8 cellular contexts compared by ENCODE assay signal in the genomic region with DNA sequence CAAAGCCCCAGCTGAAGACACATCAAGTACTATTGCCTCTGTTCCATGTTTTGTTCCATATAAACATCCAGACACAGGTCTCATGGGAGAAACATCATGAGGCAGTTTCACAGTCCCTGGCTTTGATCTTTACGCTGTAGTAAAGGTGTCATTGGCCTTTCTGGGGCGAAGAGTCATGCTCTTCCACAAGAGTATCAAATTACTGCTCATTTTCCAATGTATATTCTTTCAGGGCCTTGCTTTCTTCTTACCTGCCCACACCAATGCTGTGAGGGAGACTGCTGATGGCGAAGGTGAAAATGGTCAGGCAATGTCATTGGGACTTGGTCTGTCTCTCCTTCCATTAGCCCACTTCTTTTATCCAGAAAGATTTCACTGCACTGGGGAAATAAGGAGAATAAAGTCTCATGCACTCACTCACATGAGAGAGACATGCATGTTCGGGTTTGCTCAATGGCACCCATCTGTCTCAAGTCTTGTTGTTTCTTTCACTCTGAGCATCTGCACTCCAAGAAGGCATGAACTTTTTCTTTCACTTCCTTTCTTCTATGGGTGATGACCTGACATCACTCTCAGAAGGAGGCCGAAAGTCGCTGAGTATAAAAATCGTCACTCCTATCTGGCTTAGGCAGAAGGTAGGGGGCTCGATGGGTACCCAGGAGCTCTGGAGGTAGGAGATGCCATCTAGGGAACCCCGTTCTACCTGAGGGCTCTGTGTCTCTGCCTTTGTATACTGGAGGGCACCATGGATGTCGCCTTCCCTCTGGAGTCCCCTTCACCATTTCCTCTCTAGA. TPM values are rescaled to one million over a fixed set of nuclear protein-coding genes. Genes with fewer than 3 reads are reported as not detected.
A peak's percentile ranks its signal among the peaks of the same experiment; 100 is the strongest.
DNase-seq lines count a peak whose midpoint lies in the region; ATAC-seq and TF ChIP-seq lines count a peak whose summit lies in the region.

No MANE protein-coding gene starts in this region.

- TF ChIP-seq CTCF in MM.1S (IDR thresholded peaks at IDR 0.05; ENCODE audit: low read length): no peak

- H3K4me2 ChIP-seq in MM.1S (ENCODE audit: low read depth, low read length): peak overlapping the region; percentile 78

- H3K27ac ChIP-seq in MM.1S (ENCODE audit: low read length): peak overlapping the region; percentile 23; the same call in 1 of the 2 replicates
- no peak overlapping the region for H3K27ac ChIP-seq in ectodermal cell (ENCODE audit: insufficient read depth, low read depth, low read length, poor library complexity, severe bottlenecking)

- peak; percentile 74 for TF ChIP-seq POLR2A in GM18505 (IDR thresholded peaks at IDR 0.05; ENCODE audit: borderline replicate concordance, extremely low read depth, insufficient read depth, insufficient read length)

- H3K9ac ChIP-seq in MM.1S (ENCODE audit: low read length): no peak overlapping the region

- H3K36me3 ChIP-seq in MM.1S (replicated peaks; ENCODE audit: insufficient read depth, low read length): no peaks in the 10 kb centered on the region
- H3K36me3 ChIP-seq in ectodermal cell (ENCODE audit: control insufficient read depth, insufficient read depth, low read length): no peaks in the 10 kb centered on the region

- DNase-seq in MM.1S: peak; percentile 64
- DNase-seq in sciatic nerve (ENCODE audit: low spot score): no peak
- no peak for DNase-seq in posterior vena cava (ENCODE audit: low spot score)
- DNase-seq in NCI-H2227 treated with DMSO at 0.1 percent for 48 hours (lab: John Stamatoyannopoulos, UW): no peak
- no peak for DNase-seq in occipital lobe (lab: John Stamatoyannopoulos, UW)

- H2AFZ ChIP-seq in MM.1S (ENCODE audit: low read length): peak overlapping the region; percentile 52

- H4K20me1 ChIP-seq in MM.1S (ENCODE audit: insufficient read depth, low read length): no peaks in the 10 kb centered on the region

- H3K9me2 ChIP-seq in MM.1S (replicated peaks; ENCODE audit: insufficient read depth, low read length): no peaks in the 10 kb centered on the region

- H3K9me3 ChIP-seq in MM.1S (replicated peaks; ENCODE audit: insufficient read depth, low read length): no peaks in the 10 kb centered on the region
- no peaks in the 10 kb centered on the region for H3K9me3 ChIP-seq in ectodermal cell (ENCODE audit: control insufficient read depth, low read length)

- H3F3A ChIP-seq in MM.1S (ENCODE audit: insufficient read depth, low read length): no peaks in the 10 kb centered on the region

- 90 to 92% methylated on average over 10 of the region's 10 CpGs for WGBS in ectodermal cell, 2 experiments

- H3K4me1 ChIP-seq in MM.1S (ENCODE audit: low read length): peaks cover 10% of the 10 kb centered on the region
- H3K4me1 ChIP-seq in ectodermal cell (ENCODE audit: control insufficient read depth, insufficient read depth, low read length): peaks cover 23% of the 10 kb centered on the region

- intact Hi-C loops in sciatic nerve (cut with DNase I) (no loop called here), posterior vena cava (cut with DNase I) (no loop called here)

- H3K27me3 ChIP-seq in MM.1S (replicated peaks; ENCODE audit: insufficient read depth, low read length): no peaks in the 10 kb centered on the region
- H3K27me3 ChIP-seq in ectodermal cell (ENCODE audit: control insufficient read depth, insufficient read depth, low read length, poor library complexity, severe bottlenecking): peaks cover 39% of the 10 kb centered on the region

- H3K79me2 ChIP-seq in MM.1S (ENCODE audit: low read length): no peaks in the 10 kb centered on the region

- H3K4me3 ChIP-seq in MM.1S (ENCODE audit: low read length): peak overlapping the region; percentile 60
- peak overlapping the region; percentile 67 for H3K4me3 ChIP-seq in ectodermal cell (ENCODE audit: insufficient read depth, low read depth, low read length)

- ATAC-seq in GM18505 (IDR thresholded peaks at IDR 0.05; ENCODE audit: unreplicated experiment) (peak; percentile 40), GM21576 (IDR thresholded peaks at IDR 0.05; ENCODE audit: unreplicated experiment) (peak; percentile 56), sciatic nerve (peak; percentile 1)

RNA-seq across cellular contexts. Expression of a gene that starts 1.3 kb away (rescaled TPM):
- polyA plus RNA-seq in ectodermal cell (2013, experiment 1 of 4): 13.6 TPM
- polyA plus RNA-seq in ectodermal cell (2013, experiment 2 of 4): 15.3 TPM
- 12.4 TPM for polyA plus RNA-seq in ectodermal cell (2013, experiment 3 of 4)
- polyA plus RNA-seq in ectodermal cell (2013, experiment 4 of 4): 14.4 TPM
- total RNA-seq in sciatic nerve (59.7 TPM), posterior vena cava (10 to 100 TPM; 44.2 to 54.8 TPM), occipital lobe (4.2 TPM)

Comparison
In these comparisons a context has a peak if more than half of its experiments do, and no peak if none do; other contexts are left out.
1. ATAC-seq: peak in every context shown above with its lines; median percentile 56 in GM21576; 40 in GM18505; 1 in sciatic nerve.